In the genomic region with DNA sequence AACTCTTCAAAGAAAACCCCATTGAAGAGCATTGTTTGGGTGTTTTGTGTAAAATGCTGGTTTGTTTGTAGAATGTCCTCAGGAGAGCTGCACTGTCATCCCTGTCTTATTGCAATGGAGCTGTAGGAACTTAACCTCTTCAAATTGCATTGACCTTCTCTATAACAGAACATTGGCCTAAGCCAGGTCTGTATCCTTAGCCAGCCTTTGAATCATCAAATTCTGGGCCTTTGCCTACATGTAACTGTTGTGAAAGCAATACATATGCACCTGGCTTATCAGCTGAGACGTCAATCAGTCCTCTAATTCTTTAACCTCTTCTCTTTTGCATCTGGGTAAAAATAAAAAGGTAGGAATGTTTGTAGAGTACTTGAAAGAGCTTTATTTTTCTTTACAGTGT, we compare ENCODE assay signal across 24 cellular contexts.
DNase-seq lines count a peak whose midpoint lies in the region; ATAC-seq and TF ChIP-seq lines count a peak whose summit lies in the region.
"Had no signal": no experiment of that assay in that cellular context is flagged by ENCODE, and none has a peak within 500 bp of the region (broad histone marks: within the 10 kb centered on the region; RNA-seq: fewer than 3 reads in every experiment).

No MANE protein-coding gene starts in this region.

- TF ChIP-seq CTCF in GM23338 (conservative IDR thresholded peaks at IDR 0.05; ENCODE audit: low read depth in 2 of 2) = no peak
- no peak for TF ChIP-seq CTCF in IMR-90 (conservative IDR thresholded peaks at IDR 0.05; ENCODE audit: low read depth, low read length)
- TF ChIP-seq CTCF in fibroblast of the aortic adventitia (IDR thresholded peaks at IDR 0.05; ENCODE audit: insufficient read depth, low read length) = no peak
- no peak for TF ChIP-seq CTCF in gastrocnemius medialis (IDR thresholded peaks at IDR 0.05 in 4 of 5, conservative IDR thresholded peaks at IDR 0.05 in 1 of 5)
- TF ChIP-seq CTCF in prostate gland (IDR thresholded peaks at IDR 0.05) = no peak

- H2AK5ac ChIP-seq in IMR-90 (ENCODE audit: low read depth, low read length) = no peak overlapping the region

- no peak overlapping the region for H3K9ac ChIP-seq in IMR-90 (ENCODE audit: low read depth, low read length)
- H3K9ac ChIP-seq: BLaER1 had no signal

- H2BK5ac ChIP-seq in IMR-90 (ENCODE audit: low read depth, low read length, poor library complexity, severe bottlenecking) = no peak overlapping the region

- H3K79me1 ChIP-seq in IMR-90 (ENCODE audit: low read depth in 1 of 2, low read length in 2 of 2) = peaks cover 3 to 6% of the 10 kb centered on the region in 2 experiments; a peak in 3 of 4 replicates

- H3K9me3 Mint-ChIP-seq in GM23338 = no peaks in the 10 kb centered on the region
- no peaks in the 10 kb centered on the region for H3K9me3 Mint-ChIP-seq in activated T-cell treated with anti-CD3 and anti-CD28 coated beads, Interleukin-2, amount 50 U/mL, for 24 hours
- H3K9me3 Mint-ChIP-seq: CD8-positive, alpha-beta T cell; HFFc6 had no signal

- TF ChIP-seq RAD21 in IMR-90 (IDR thresholded peaks at IDR 0.05; ENCODE audit: low read length) = no peak

- peaks cover 5% of the 10 kb centered on the region for H3K4me1 Mint-ChIP-seq in GM23338
- no peaks in the 10 kb centered on the region for H3K4me1 Mint-ChIP-seq in activated T-cell treated with anti-CD3 and anti-CD28 coated beads, Interleukin-2, amount 50 U/mL, for 24 hours (ENCODE audit: low read depth)
- H3K4me1 Mint-ChIP-seq: B cell; CD4-positive, CD25-positive, alpha-beta regulatory T cell had no signal

- H3K4me1 ChIP-seq in GM23338 (ENCODE audit: insufficient read depth) = peaks cover 4% of the 10 kb centered on the region; the same call in 1 of the 2 replicates
- H3K4me1 ChIP-seq in IMR-90 (ENCODE audit: control insufficient read depth, insufficient read depth, low read length) = peaks cover 3% of the 10 kb centered on the region; the same call in 1 of the 2 replicates
- peaks cover 16 to 34% of the 10 kb centered on the region in 2 donors for H3K4me1 ChIP-seq in gastrocnemius medialis
- no peaks in the 10 kb centered on the region for H3K4me1 ChIP-seq in prostate gland (replicated peaks)
- H3K4me1 ChIP-seq: A549, BLaER1 had no signal

- intact Hi-C loops in IMR-90 (cut with micrococcal nuclease) (no loop called here), gastrocnemius medialis (cut with DNase I; ENCODE audit: low total_unique reads) (no loop called here), prostate gland (cut with DNase I) (no loop called here)

- ATAC-seq in GM23338 = no peak; the same call in 2 of the 3 replicates
- ATAC-seq in IMR-90 (ENCODE audit: low read depth) = no peak
- ATAC-seq in gastrocnemius medialis = peak; percentile 94 to 99
- ATAC-seq in GM18498 (IDR thresholded peaks at IDR 0.05; ENCODE audit: unreplicated experiment) = no peak
- ATAC-seq: A549; CD8-positive, alpha-beta T cell; GM12878; HCT116 had no signal

- H2AFZ ChIP-seq in GM23338 = no peak overlapping the region
- H2AFZ ChIP-seq in IMR-90 (replicated peaks; ENCODE audit: low read length, poor library complexity) = no peak overlapping the region

- H3K4me2 ChIP-seq in GM23338 (no peak overlapping the region), IMR-90 (ENCODE audit: low read depth, low read length) (no peak overlapping the region)
- H3K4me2 ChIP-seq: A549, BLaER1 had no signal

- H3F3A ChIP-seq in GM23338 (replicated peaks; ENCODE audit: low read depth) = no peaks in the 10 kb centered on the region

- H3K27ac ChIP-seq in GM23338 (ENCODE audit: low read depth) = no peak overlapping the region
- no peak overlapping the region for H3K27ac ChIP-seq in IMR-90 (ENCODE audit: insufficient read depth, low read length)
- H3K27ac ChIP-seq in gastrocnemius medialis = peak overlapping the region; percentile 7 to 63 (median 50)
- H3K27ac ChIP-seq in prostate gland = no peak overlapping the region
- H3K27ac ChIP-seq: A549, BLaER1, C4-2B had no signal

- H3K27me3 ChIP-seq in GM23338 (ENCODE audit: insufficient read depth) (no peaks in the 10 kb centered on the region), IMR-90 (ENCODE audit: control insufficient read depth, insufficient read depth, low read length) (no peaks in the 10 kb centered on the region), gastrocnemius medialis (no peaks in the 10 kb centered on the region), prostate gland (replicated peaks; ENCODE audit: insufficient read depth) (peaks cover under 1% of the 10 kb centered on the region)
- H3K27me3 ChIP-seq: BLaER1 had no signal

- no peak overlapping the region for H3K56ac ChIP-seq in IMR-90 (ENCODE audit: extremely low read depth, insufficient read depth, low read length)

- TF ChIP-seq POLR2A in IMR-90 (IDR thresholded peaks at IDR 0.05; ENCODE audit: low read depth, low read length) (no peak), gastrocnemius medialis (IDR thresholded peaks at IDR 0.05) (no peak), prostate gland (IDR thresholded peaks at IDR 0.05) (no peak)

- no peak overlapping the region for H3K4me3 ChIP-seq in GM23338
- H3K4me3 ChIP-seq in IMR-90 (ENCODE audit: insufficient read depth, low read depth, low read length) = no peak overlapping the region
- no peak overlapping the region for H3K4me3 ChIP-seq in fibroblast of the aortic adventitia (ENCODE audit: low read depth, low read length)
- H3K4me3 ChIP-seq in gastrocnemius medialis = no peak overlapping the region
- no peak overlapping the region for H3K4me3 ChIP-seq in prostate gland
- H3K4me3 ChIP-seq: A549, BLaER1, GM12878 had no signal

- dilution Hi-C loops in IMR-90 (cut with HindIII; ENCODE audit: low sequenced_read_pairs, unreplicated experiment) = no loop called here

- POLR2A ChIA-PET in IMR-90 (lab: Charles Lee; ENCODE audit: unreplicated experiment) = interaction anchor here (0.5 kb wide), 1 partner anchor 23 kb away, joined by 3 read pairs; no protein-coding TSS in a partner anchor
- POLR2A ChIA-PET in HEK293T (lab: Yijun Ruan, JAX) = no interaction called here

- H4K8ac ChIP-seq in IMR-90 (ENCODE audit: low read depth in 2 of 2, low read length in 2 of 2) = no peak overlapping the region

- H3K9me1 ChIP-seq in IMR-90 (ENCODE audit: insufficient read depth, low read length) = 0 out of 2 replicates have a peak, but pooled peaks cover 2% of the 10 kb centered on the region

- H3K27ac Mint-ChIP-seq in GM23338 = 0 out of 2 replicates have a peak overlapping the region, but pooled peaks have one; percentile 14
- no peak overlapping the region for H3K27ac Mint-ChIP-seq in activated T-cell treated with anti-CD3 and anti-CD28 coated beads, Interleukin-2, amount 50 U/mL, for 24 hours
- H3K27ac Mint-ChIP-seq: B cell; CD4-positive, CD25-positive, alpha-beta regulatory T cell; CD8-positive, alpha-beta T cell; HFFc6 had no signal

- in situ Hi-C loops in IMR-90 (cut with MboI; ENCODE audit: low sequenced_read_pairs) (no loop called here), gastrocnemius medialis (cut with MboI; ENCODE audit: low sequenced_read_pairs in 4 of 4) (no loop called here)

- no peaks in the 10 kb centered on the region for H3K36me3 Mint-ChIP-seq in GM23338 (ENCODE audit: low read depth)
- H3K36me3 Mint-ChIP-seq in activated T-cell treated with anti-CD3 and anti-CD28 coated beads, Interleukin-2, amount 50 U/mL, for 24 hours (ENCODE audit: low read depth) = no peaks in the 10 kb centered on the region
- H3K36me3 Mint-ChIP-seq: CD4-positive, CD25-positive, alpha-beta regulatory T cell; CD8-positive, alpha-beta T cell had no signal

- H4K91ac ChIP-seq in IMR-90 (ENCODE audit: insufficient read depth, low read depth, low read length) = no peak overlapping the region

- no peak overlapping the region for H2BK15ac ChIP-seq in IMR-90 (ENCODE audit: low read depth, low read length)

- H3K14ac ChIP-seq in IMR-90 (replicated peaks; ENCODE audit: low read depth, low read length) = peak overlapping the region; percentile 48; the same call in 1 of the 2 replicates

- no peak overlapping the region for H3K23ac ChIP-seq in IMR-90 (ENCODE audit: low read depth, low read length)

- H3K36me3 ChIP-seq in GM23338 (ENCODE audit: insufficient read depth) (no peaks in the 10 kb centered on the region), IMR-90 (ENCODE audit: control insufficient read depth, insufficient read depth, low read length) (no peaks in the 10 kb centered on the region), gastrocnemius medialis (no peaks in the 10 kb centered on the region), prostate gland (no peaks in the 10 kb centered on the region)
- H3K36me3 ChIP-seq: BLaER1 had no signal

- no peaks in the 10 kb centered on the region for H3K79me2 ChIP-seq in GM23338 (replicated peaks; ENCODE audit: insufficient read depth)

- DNase-seq in GM23338 (ENCODE audit: low spot score) (no peak), IMR-90 (no peak), fibroblast of the aortic adventitia (ENCODE audit: low read depth) (peak; percentile 10), gastrocnemius medialis (peak; percentile 9 to 25), prostate gland (ENCODE audit: low spot score) (no peak), HEK293T (ENCODE audit: extremely low spot score) (no peak)
- no peak for DNase-seq in activated T-cell treated with anti-CD3 and anti-CD28 coated beads, Interleukin-2, amount 50 U/mL, for 24 hours
- DNase-seq: 8988T; CD4-positive, CD25-positive, alpha-beta regulatory T cell; CD8-positive, alpha-beta T cell; DMS 273 treated with DMSO at 0.1 percent for 48 hours; DMS79; EL; GDM1; GOT3; H7; HFFc6 had no signal

- no peaks in the 10 kb centered on the region for H4K20me1 ChIP-seq in GM23338 (replicated peaks; ENCODE audit: insufficient read depth)
- H4K20me1 ChIP-seq in IMR-90 (ENCODE audit: insufficient read depth, low read length) = no peaks in the 10 kb centered on the region
- H4K20me1 ChIP-seq: BLaER1 had no signal

- WGBS in IMR-90 (ENCODE audit: extremely low coverage in 2 of 2, insufficient read length in 1 of 2), 2 experiments = no CpG with 5 or more reads among the region's 1 CpG
- 89% methylated on average over 1 of the region's 1 CpG for WGBS in prostate gland

- H3K9me2 ChIP-seq in GM23338 (ENCODE audit: insufficient read depth) = no peaks in the 10 kb centered on the region

- no peak overlapping the region for H3K4ac ChIP-seq in IMR-90 (ENCODE audit: low read depth, low read length)

- H4K5ac ChIP-seq in IMR-90 (ENCODE audit: low read depth, low read length) = no peak overlapping the region

- H3K9me3 ChIP-seq in IMR-90 (ENCODE audit: control insufficient read depth, insufficient read depth, low read length) (no peaks in the 10 kb centered on the region), gastrocnemius medialis (no peaks in the 10 kb centered on the region), prostate gland (no peaks in the 10 kb centered on the region)
- H3K9me3 ChIP-seq: A549, BLaER1 had no signal

- no TSS peak for BruUV-seq in IMR-90 (replicated peaks; lab: Mats Ljungman, UMichigan)

- no peak overlapping the region for H3K18ac ChIP-seq in IMR-90 (ENCODE audit: low read depth, low read length)

- no peak overlapping the region for H2BK20ac ChIP-seq in IMR-90 (ENCODE audit: low read depth, low read length)

- H3K4me3 Mint-ChIP-seq in GM23338 = no peak overlapping the region
- no peak overlapping the region for H3K4me3 Mint-ChIP-seq in activated T-cell treated with anti-CD3 and anti-CD28 coated beads, Interleukin-2, amount 50 U/mL, for 24 hours
- H3K4me3 Mint-ChIP-seq: B cell; CD4-positive, CD25-positive, alpha-beta regulatory T cell; CD8-positive, alpha-beta T cell; HFFc6 had no signal

- no peak overlapping the region for H2BK120ac ChIP-seq in IMR-90 (ENCODE audit: low read depth, low read length)

- H3K27me3 Mint-ChIP-seq in GM23338 (ENCODE audit: insufficient read depth, low read depth, poor library complexity) = no peaks in the 10 kb centered on the region
- H3K27me3 Mint-ChIP-seq in activated T-cell treated with anti-CD3 and anti-CD28 coated beads, Interleukin-2, amount 50 U/mL, for 24 hours = no peaks in the 10 kb centered on the region
- H3K27me3 Mint-ChIP-seq: B cell; CD4-positive, CD25-positive, alpha-beta regulatory T cell had no signal

- no peak overlapping the region for H2AK9ac ChIP-seq in IMR-90 (replicated peaks; ENCODE audit: low read depth, low read length, poor library complexity)

- CTCF ChIA-PET in IMR-90 (lab: Yijun Ruan, JAX) = no interaction called here
- CTCF ChIA-PET in HEK293T (lab: Yijun Ruan, JAX) = no interaction called here

Comparison
In these comparisons a context has a peak if more than half of its experiments do, and no peak if none do; other contexts are left out.
1. ATAC-seq: peak in gastrocnemius medialis (2 of 2); none in GM23338 (single experiment), IMR-90 (single experiment) and GM18498 (single experiment).
2. DNase-seq: peak in fibroblast of the aortic adventitia (single experiment) and gastrocnemius medialis (2 of 2); none in GM23338 (single experiment), IMR-90 (single experiment), activated T-cell treated with anti-CD3 and anti-CD28 coated beads, Interleukin-2, amount 50 U/mL, for 24 hours (single experiment), prostate gland (single experiment) and HEK293T (single experiment).
3. H3K27ac ChIP-seq: peak in gastrocnemius medialis (4 of 4); none in GM23338 (single experiment), IMR-90 (single experiment) and prostate gland (0 of 2).